Comparison of ENCODE assay signal across 22 cellular contexts in the genomic region with DNA sequence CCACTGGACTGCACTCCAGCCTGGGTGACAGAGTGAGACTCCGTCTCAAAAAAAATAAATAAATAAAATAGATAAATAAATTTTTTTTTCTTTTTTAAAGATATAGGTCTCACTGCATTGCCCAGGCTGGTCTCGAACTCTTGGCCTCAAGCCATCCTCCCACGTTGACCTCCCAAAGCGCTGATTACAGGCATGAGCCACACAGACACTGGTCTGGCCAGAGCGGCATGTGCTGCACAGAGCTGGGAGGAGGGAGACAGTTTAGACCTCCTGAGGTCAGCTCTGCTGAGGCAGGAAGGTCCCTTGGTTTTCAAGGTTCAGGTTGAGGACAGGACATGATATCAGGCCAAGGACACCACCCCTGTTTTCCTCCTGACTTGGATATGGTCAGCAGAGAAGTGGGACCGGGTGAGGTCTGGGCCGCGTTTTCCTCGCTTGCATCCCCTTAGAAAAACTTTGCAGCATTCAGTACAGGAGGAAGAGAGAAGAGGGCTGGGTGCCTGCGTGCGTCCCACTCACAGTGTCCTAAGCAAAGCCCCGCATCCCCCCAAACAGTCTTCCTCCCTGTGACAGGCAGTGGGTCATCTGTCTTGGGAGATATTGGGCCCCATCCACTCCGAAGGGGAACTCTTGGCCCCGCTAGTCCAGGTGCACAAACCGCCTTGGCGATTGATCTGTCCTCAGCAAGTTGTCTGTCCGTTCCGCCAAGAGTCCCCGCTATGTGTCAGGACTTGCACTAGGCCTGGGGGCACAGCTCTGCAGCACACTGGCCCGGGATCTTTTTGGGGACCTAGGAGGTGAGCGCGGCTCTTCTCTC. TPM values are rescaled to one million over a fixed set of nuclear protein-coding genes. Genes with fewer than 3 reads are reported as not detected.
DNase-seq lines count a peak whose midpoint lies in the region; ATAC-seq and TF ChIP-seq lines count a peak whose summit lies in the region.
"Had no signal": no experiment of that assay in that cellular context is flagged by ENCODE, and none has a peak within 500 bp of the region (broad histone marks: within the 10 kb centered on the region; RNA-seq: fewer than 3 reads in every experiment).

No MANE protein-coding gene starts in this region.

- H3K4me1 ChIP-seq in HUES48 (ENCODE audit: control insufficient read depth, insufficient read depth, low read length) (no peaks in the 10 kb centered on the region), sigmoid colon (no peaks in the 10 kb centered on the region)
- H3K4me1 ChIP-seq in naive thymus-derived CD4-positive, alpha-beta T cell (ENCODE audit: control insufficient read depth in 2 of 2, insufficient read depth in 2 of 2, low read length in 2 of 2) = no peaks in the 10 kb centered on the region
- H3K4me1 ChIP-seq: A549, Caco-2 had no signal

- POLR2A ChIA-PET in naive thymus-derived CD4-positive, alpha-beta T cell (lab: Charles Lee) = no interaction called here

- ATAC-seq in naive thymus-derived CD4-positive, alpha-beta T cell = peak; percentile 8
- ATAC-seq: A549, HCT116, HepG2 had no signal

- DNase-seq in DMS53 (lab: John Stamatoyannopoulos, UW) (peak; percentile 12), DMS53 treated with DMSO at 0.1 percent for 48 hours (lab: John Stamatoyannopoulos, UW; ENCODE audit: unreplicated experiment) (no peak), sigmoid colon (peak; percentile 36), NCI-H2029 treated with DMSO at 0.1 percent for 48 hours (lab: John Stamatoyannopoulos, UW) (no peak), midbrain (lab: John Stamatoyannopoulos, UW) (no peak), foreskin fibroblast (no peak)
- no peak for DNase-seq in naive thymus-derived CD4-positive, alpha-beta T cell
- DNase-seq: AML-193; Caco-2; CD4-positive, alpha-beta T cell; DMS79 treated with DMSO at 0.1 percent for 48 hours; GF-D8; GOT3; H7; HFFc6 had no signal

- WGBS in sigmoid colon, 2 donors = 93 to 95% methylated on average over 22 of the region's 22 CpGs

- no peak overlapping the region for H3K9ac ChIP-seq in HUES48 (ENCODE audit: low read depth, low read length)

- H3K9me3 ChIP-seq in HUES48 (ENCODE audit: control insufficient read depth, insufficient read depth, low read length) (peaks cover 56% of the 10 kb centered on the region), sigmoid colon (peaks cover 10 to 40% (median 15%) of the 10 kb centered on the region in 4 donors)
- peaks cover 0 to 27% (median 0%) of the 10 kb centered on the region in 3 experiments for H3K9me3 ChIP-seq in naive thymus-derived CD4-positive, alpha-beta T cell (ENCODE audit: control insufficient read depth in 2 of 3, low read length in 3 of 3)

- no peak overlapping the region for H3K4me3 Mint-ChIP-seq in naive thymus-derived CD4-positive, alpha-beta T cell
- H3K4me3 Mint-ChIP-seq: CD4-positive, alpha-beta T cell; HFFc6 had no signal

- CTCF ChIA-PET in naive thymus-derived CD4-positive, alpha-beta T cell (lab: Charles Lee) = no interaction called here

- no peak overlapping the region for H3K27ac Mint-ChIP-seq in naive thymus-derived CD4-positive, alpha-beta T cell
- H3K27ac Mint-ChIP-seq: CD4-positive, alpha-beta T cell; HFFc6 had no signal

- H3K36me3 Mint-ChIP-seq in naive thymus-derived CD4-positive, alpha-beta T cell = peaks cover 0 to 6% (median 0%) of the 10 kb centered on the region in 5 donors

- no peak for TF ChIP-seq POLR2A in sigmoid colon (IDR thresholded peaks at IDR 0.05)

- H3K4me1 Mint-ChIP-seq in naive thymus-derived CD4-positive, alpha-beta T cell = no peaks in the 10 kb centered on the region

- H3K27ac ChIP-seq in HUES48 (ENCODE audit: low read depth, low read length) (no peak overlapping the region), sigmoid colon (no peak overlapping the region)
- no peak overlapping the region for H3K27ac ChIP-seq in naive thymus-derived CD4-positive, alpha-beta T cell (ENCODE audit: low read depth, low read length)
- H3K27ac ChIP-seq: 22Rv1, A549, C4-2B had no signal

- no peak for TF ChIP-seq CTCF in sigmoid colon (IDR thresholded peaks at IDR 0.05)
- TF ChIP-seq CTCF in foreskin fibroblast (IDR thresholded peaks at IDR 0.05; ENCODE audit: low read depth, low read length) = no peak

- H3K4me3 ChIP-seq in HUES48 (ENCODE audit: low read depth, low read length) (peak overlapping the region; percentile 17; the same call in 1 of the 2 replicates), sigmoid colon (no peak overlapping the region), foreskin fibroblast (ENCODE audit: low read depth in 1 of 2, low read length in 2 of 2) (no peak overlapping the region)
- H3K4me3 ChIP-seq in naive thymus-derived CD4-positive, alpha-beta T cell (ENCODE audit: low read length) = no peak overlapping the region
- H3K4me3 ChIP-seq: A549 had no signal

- H3K36me3 ChIP-seq in HUES48 (ENCODE audit: control insufficient read depth, insufficient read depth, low read length) (no peaks in the 10 kb centered on the region), sigmoid colon (no peaks in the 10 kb centered on the region)
- H3K36me3 ChIP-seq in naive thymus-derived CD4-positive, alpha-beta T cell (ENCODE audit: control insufficient read depth in 2 of 3, insufficient read depth in 3 of 3, low read length in 3 of 3) = no peaks in the 10 kb centered on the region

- no peaks in the 10 kb centered on the region for H3K27me3 Mint-ChIP-seq in naive thymus-derived CD4-positive, alpha-beta T cell
- H3K27me3 Mint-ChIP-seq: CD4-positive, alpha-beta T cell had no signal

- no peak for TF ChIP-seq EP300 in sigmoid colon (IDR thresholded peaks at IDR 0.05)

- peaks cover 0 to 48% (median 12%) of the 10 kb centered on the region in 11 donors for H3K9me3 Mint-ChIP-seq in naive thymus-derived CD4-positive, alpha-beta T cell

- no peaks in the 10 kb centered on the region for H3K27me3 ChIP-seq in HUES48 (ENCODE audit: control insufficient read depth, insufficient read depth, low read length)
- no peaks in the 10 kb centered on the region for H3K27me3 ChIP-seq in naive thymus-derived CD4-positive, alpha-beta T cell (ENCODE audit: control insufficient read depth in 2 of 2, insufficient read depth in 2 of 2, low read length in 2 of 2)
- H3K27me3 ChIP-seq in sigmoid colon = no peaks in the 10 kb centered on the region

- intact Hi-C loops in naive thymus-derived CD4-positive, alpha-beta T cell (cut with micrococcal nuclease) = no loop called here
- intact Hi-C loops in sigmoid colon (cut with DNase I) = no loop called here

RNA-seq across cellular contexts. Expression of a gene that starts 56.1 kb away (rescaled TPM):
- total RNA-seq in naive thymus-derived CD4-positive, alpha-beta T cell = under 1 TPM; 0.12 to 0.67 (median 0.51) TPM
- polyA plus RNA-seq in naive thymus-derived CD4-positive, alpha-beta T cell = under 1 TPM in 1 of 2 donors, not detected in 1; 0.14 TPM
- total RNA-seq in sigmoid colon = 1 to 10 TPM; 1.8 to 8.6 (median 3.8) TPM
- polyA plus RNA-seq in sigmoid colon = under 1 TPM in 2 of 3 donors, not detected in 1; 0.06 to 0.60 TPM
- total RNA-seq: Caco-2, H7, HepG2 had no signal
- polyA plus RNA-seq: A549, BJ, HepG2 had no signal

Comparison
In these comparisons a context has a peak if more than half of its experiments do, and no peak if none do; other contexts are left out.
1. DNase-seq: peak in DMS53 (single experiment) and sigmoid colon (single experiment); none in DMS53 treated with DMSO at 0.1 percent for 48 hours (single experiment), naive thymus-derived CD4-positive, alpha-beta T cell (0 of 9), NCI-H2029 treated with DMSO at 0.1 percent for 48 hours (single experiment), midbrain (single experiment) and foreskin fibroblast (0 of 2).